ENCODE assay signal across 10 cellular contexts in the genomic region with DNA sequence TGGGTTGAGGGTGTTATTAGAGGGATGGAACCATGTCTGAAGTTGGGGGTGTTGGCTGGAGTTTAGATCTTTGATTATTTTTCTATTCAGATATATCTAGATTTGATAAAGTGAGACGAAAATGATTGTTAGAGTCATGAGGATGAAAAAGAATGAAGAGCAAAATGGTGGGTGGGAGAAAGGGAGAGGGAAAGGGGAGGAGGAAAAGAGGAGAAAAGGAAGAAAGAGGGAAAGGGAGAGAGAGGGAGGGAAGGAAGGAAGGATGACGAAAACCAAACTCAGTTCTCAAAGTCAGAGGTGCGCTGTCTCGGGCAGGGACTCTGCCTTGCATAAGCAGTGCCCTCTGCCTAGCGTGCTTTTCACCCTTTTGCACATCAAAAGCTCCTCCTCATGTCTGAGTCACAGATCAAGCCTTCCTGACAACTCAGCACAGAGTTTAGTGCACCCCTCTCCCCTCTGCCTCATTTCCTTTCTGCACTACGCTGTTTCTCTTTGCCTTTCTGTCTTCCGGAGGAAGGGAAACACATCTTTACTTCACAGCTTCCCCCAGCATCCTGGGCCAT.
A peak's percentile ranks its signal among the peaks of the same experiment; 100 is the strongest.
DNase-seq lines count a peak whose midpoint lies in the region; ATAC-seq and TF ChIP-seq lines count a peak whose summit lies in the region.
"Had no signal": no experiment of that assay in that cellular context is flagged by ENCODE, and none has a peak within 500 bp of the region (broad histone marks: within the 10 kb centered on the region; RNA-seq: fewer than 3 reads in every experiment).

No MANE protein-coding gene starts in this region.

- no peaks in the 10 kb centered on the region for H4K20me1 ChIP-seq in DND-41 (ENCODE audit: insufficient read depth, low read length)

- intact Hi-C loops in tibial artery (cut with DNase I; ENCODE audit: low total_unique reads): no loop called here

- H3K4me2 ChIP-seq in DND-41 (ENCODE audit: insufficient read depth, low read length): peak overlapping the region; percentile 43; the same call in 1 of the 2 replicates

- H3K27ac ChIP-seq in DND-41 (ENCODE audit: low read length) (peak overlapping the region; percentile 27), RWPE2 (ENCODE audit: poor library complexity, severe bottlenecking) (no peak overlapping the region), tibial artery (no peak overlapping the region)
- H3K27ac ChIP-seq: VCaP had no signal

- TF ChIP-seq CTCF in DND-41 (IDR thresholded peaks at IDR 0.05; ENCODE audit: borderline replicate concordance, extremely low read depth, low read length, poor library complexity, severe bottlenecking): peak; percentile 17
- no peak for TF ChIP-seq CTCF in RWPE2 (IDR thresholded peaks at IDR 0.05; ENCODE audit: poor library complexity, severe bottlenecking)
- TF ChIP-seq CTCF in tibial artery (IDR thresholded peaks at IDR 0.05): no peak

- ATAC-seq in DND-41 (ENCODE audit: insufficient read depth, low read depth): peak; percentile 96
- peak; percentile 29; the same call in 1 of the 3 replicates for ATAC-seq in RWPE2 (ENCODE audit: low read depth)
- no peak for ATAC-seq in HG02870 (IDR thresholded peaks at IDR 0.05; ENCODE audit: unreplicated experiment)
- no peak for ATAC-seq in GM18861 (IDR thresholded peaks at IDR 0.05; ENCODE audit: unreplicated experiment)

- H3K4me1 ChIP-seq in DND-41 (ENCODE audit: insufficient read depth, low read length) (peaks cover 37% of the 10 kb centered on the region), RWPE2 (ENCODE audit: insufficient read depth, poor library complexity, severe bottlenecking) (no peaks in the 10 kb centered on the region), tibial artery (no peaks in the 10 kb centered on the region)

- H3K9me3 ChIP-seq in DND-41 (ENCODE audit: insufficient read depth, low read length, severe bottlenecking) (no peaks in the 10 kb centered on the region), RWPE2 (ENCODE audit: severe bottlenecking) (no peaks in the 10 kb centered on the region), tibial artery (no peaks in the 10 kb centered on the region)

- H3K36me3 ChIP-seq in DND-41 (ENCODE audit: insufficient read depth, low read length): no peaks in the 10 kb centered on the region
- no peaks in the 10 kb centered on the region for H3K36me3 ChIP-seq in RWPE2 (ENCODE audit: low read depth)
- H3K36me3 ChIP-seq in tibial artery: no peaks in the 10 kb centered on the region

- DNase-seq in DND-41: peak; percentile 68
- no peak for DNase-seq in RWPE2 (ENCODE audit: low spot score)
- peak in 3 of 4 experiments; percentile 7 to 43 (median 17) for DNase-seq in activated naive CD4-positive, alpha-beta T cell (lab: John Stamatoyannopoulos, UW)
- peak; percentile 21 for DNase-seq in stimulated activated CD4-positive, alpha-beta T cell treated with anti-CD3 and anti-CD28 coated beads, Interleukin-12 subunit alpha, Interleukin-12 subunit beta, amount 100 ng/mL, for 4 hours
- no peak for DNase-seq in SKM-1 (lab: John Stamatoyannopoulos, UW; ENCODE audit: unreplicated experiment)
- DNase-seq in tibial artery: no peak
- DNase-seq: MM.1S had no signal

- H3K27me3 ChIP-seq in DND-41 (ENCODE audit: insufficient read depth, low read length, poor library complexity): no peaks in the 10 kb centered on the region
- H3K27me3 ChIP-seq in RWPE2 (ENCODE audit: insufficient read depth, poor library complexity, severe bottlenecking): no peaks in the 10 kb centered on the region
- H3K27me3 ChIP-seq in tibial artery: no peaks in the 10 kb centered on the region

- H3K79me2 ChIP-seq in DND-41 (ENCODE audit: insufficient read depth, low read length): no peaks in the 10 kb centered on the region

- peak overlapping the region; percentile 58 for H2AFZ ChIP-seq in DND-41 (ENCODE audit: low read depth, low read length)

- H3K9ac ChIP-seq in DND-41 (ENCODE audit: low read depth, low read length): no peak overlapping the region

- 0 out of 4 replicates have a peak overlapping the region, but pooled peaks of 1 of the 2 experiments have one; percentile 5 for H3K4me3 ChIP-seq in DND-41 (ENCODE audit: low read depth in 1 of 2, low read length in 2 of 2)
- no peak overlapping the region for H3K4me3 ChIP-seq in RWPE2 (ENCODE audit: severe bottlenecking)
- H3K4me3 ChIP-seq in tibial artery: no peak overlapping the region

Comparison
In these comparisons a context has a peak if more than half of its experiments do, and no peak if none do; other contexts are left out.
1. ATAC-seq: peak in DND-41 (single experiment) and RWPE2 (single experiment); none in HG02870 (single experiment) and GM18861 (single experiment).
2. DNase-seq: peak in DND-41 (single experiment), activated naive CD4-positive, alpha-beta T cell (3 of 4) and stimulated activated CD4-positive, alpha-beta T cell treated with anti-CD3 and anti-CD28 coated beads, Interleukin-12 subunit alpha, Interleukin-12 subunit beta, amount 100 ng/mL, for 4 hours (single experiment); none in RWPE2 (single experiment), SKM-1 (single experiment) and tibial artery (0 of 2).